26 cellular contexts compared by ENCODE assay signal in genomic region chr7:33710608-33711007, GRCh38.
DNase-seq lines count a peak whose midpoint lies in the region; ATAC-seq and TF ChIP-seq lines count a peak whose summit lies in the region.
"Had no signal": no experiment of that assay in that cellular context is flagged by ENCODE, and none has a peak within 500 bp of the region (broad histone marks: within the 10 kb centered on the region; RNA-seq: fewer than 3 reads in every experiment).

No MANE protein-coding gene starts in this region.

- H2BK120ac ChIP-seq in mesendoderm (ENCODE audit: low read depth, low read length): no peak overlapping the region

- H3K79me2 ChIP-seq in mesendoderm (ENCODE audit: control insufficient read depth, insufficient read depth, low read length): no peaks in the 10 kb centered on the region

- ATAC-seq in CD8-positive, alpha-beta T cell: no peak
- ATAC-seq: activated naive CD8-positive, alpha-beta T cell treated with anti-CD3 and anti-CD28 coated beads, Interleukin-2, amount 50 U/mL, for 24 hours; heart left ventricle; mucosa of descending colon; stimulated activated memory B cell treated with anti-CD40 and anti-IgM and Interleukin-4, amounts not matched to agents 10 μg/mL and 1 μg/mL and 100 μg/mL, for 72 hours had no signal

- H3K36me3 ChIP-seq in mesendoderm (ENCODE audit: control insufficient read depth, insufficient read depth, low read length) (no peaks in the 10 kb centered on the region), BE2C (no peaks in the 10 kb centered on the region)
- H3K36me3 ChIP-seq in CD8-positive, alpha-beta T cell (ENCODE audit: insufficient read depth, low read length): no peaks in the 10 kb centered on the region
- H3K36me3 ChIP-seq: heart left ventricle, suprapubic skin, uterus had no signal

- no peak overlapping the region for H4K8ac ChIP-seq in mesendoderm (ENCODE audit: low read depth, low read length)

- peak overlapping the region; percentile 30 for H3K56ac ChIP-seq in mesendoderm (ENCODE audit: low read length)

- DNase-seq in EH (ENCODE audit: low read depth): peak; percentile 16
- peak; percentile 29 for DNase-seq in HT1080 (ENCODE audit: low read depth)
- DNase-seq in astrocyte of the cerebellum (ENCODE audit: low read depth): peak; percentile 49
- DNase-seq in mesendoderm: peak; percentile 67
- no peak for DNase-seq in CD8-positive, alpha-beta T cell
- no peak for DNase-seq in retina
- DNase-seq in BE2C: no peak
- DNase-seq in NCI-H1417 (lab: John Stamatoyannopoulos, UW): no peak
- DNase-seq: activated B cell treated with CpG ODN at 0.5 μM for 24 hours; activated CD4-positive, alpha-beta T cell treated with anti-CD3 and anti-CD28 coated beads, Interleukin-2, amount 50 U/mL, for 48 hours; activated gamma-delta T cell; activated naive CD8-positive, alpha-beta T cell treated with anti-CD3 and anti-CD28 coated beads, Interleukin-2, amount 50 U/mL, for 24 hours; dermis blood vessel endothelial cell; GDM1; heart left ventricle; Kasumi-1; mucosa of descending colon; NCI-H524; RPMI8226; small intestine; stimulated activated CD4-positive, alpha-beta T cell treated with anti-CD3 and anti-CD28 coated beads, Interleukin-2, amount 100 ng/mL, for 24 hours; T1000; uterus had no signal

- H3K4me3 Mint-ChIP-seq in CD8-positive, alpha-beta T cell: no peak overlapping the region
- H3K4me3 Mint-ChIP-seq: activated B cell treated with CpG ODN at 0.5 μM for 24 hours; activated naive CD8-positive, alpha-beta T cell treated with anti-CD3 and anti-CD28 coated beads, Interleukin-2, amount 50 U/mL, for 24 hours; neural progenitor cell; stimulated activated memory B cell treated with anti-CD40 and anti-IgM and Interleukin-4, amounts not matched to agents 10 μg/mL and 1 μg/mL and 100 μg/mL, for 72 hours had no signal

- no peaks in the 10 kb centered on the region for H3K9me3 Mint-ChIP-seq in CD8-positive, alpha-beta T cell
- H3K9me3 Mint-ChIP-seq: activated B cell treated with CpG ODN at 0.5 μM for 24 hours; activated naive CD8-positive, alpha-beta T cell treated with anti-CD3 and anti-CD28 coated beads, Interleukin-2, amount 50 U/mL, for 24 hours; neural progenitor cell; stimulated activated memory B cell treated with anti-CD40 and anti-IgM and Interleukin-4, amounts not matched to agents 10 μg/mL and 1 μg/mL and 100 μg/mL, for 72 hours had no signal

- H2BK5ac ChIP-seq in mesendoderm (ENCODE audit: low read length): peak overlapping the region; percentile 42

- no peaks in the 10 kb centered on the region for H3K9me3 ChIP-seq in CD8-positive, alpha-beta T cell (ENCODE audit: low read length)
- no peaks in the 10 kb centered on the region for H3K9me3 ChIP-seq in BE2C
- H3K9me3 ChIP-seq: heart left ventricle, mucosa of descending colon, suprapubic skin, uterus had no signal

- peaks cover 11% of the 10 kb centered on the region for H3K4me1 ChIP-seq in mesendoderm (ENCODE audit: control insufficient read depth, low read depth, low read length)
- no peaks in the 10 kb centered on the region for H3K4me1 ChIP-seq in CD8-positive, alpha-beta T cell (ENCODE audit: insufficient read depth, low read length)
- H3K4me1 ChIP-seq in BE2C: peaks cover 5% of the 10 kb centered on the region
- H3K4me1 ChIP-seq: uterus had no signal

- H3K4me1 Mint-ChIP-seq in CD8-positive, alpha-beta T cell (ENCODE audit: low read depth): no peaks in the 10 kb centered on the region
- H3K4me1 Mint-ChIP-seq: activated B cell treated with CpG ODN at 0.5 μM for 24 hours; activated naive CD8-positive, alpha-beta T cell treated with anti-CD3 and anti-CD28 coated beads, Interleukin-2, amount 50 U/mL, for 24 hours; stimulated activated memory B cell treated with anti-CD40 and anti-IgM and Interleukin-4, amounts not matched to agents 10 μg/mL and 1 μg/mL and 100 μg/mL, for 72 hours had no signal

- H4K5ac ChIP-seq in mesendoderm (ENCODE audit: low read length): no peak overlapping the region

- H3K4me3 ChIP-seq in astrocyte of the cerebellum (ENCODE audit: low read depth, low read length) (no peak overlapping the region), mesendoderm (ENCODE audit: low read length) (no peak overlapping the region), BE2C (ENCODE audit: low read depth, low read length) (no peak overlapping the region)
- no peak overlapping the region for H3K4me3 ChIP-seq in CD8-positive, alpha-beta T cell (ENCODE audit: low read depth, low read length)
- H3K4me3 ChIP-seq: heart left ventricle, mucosa of descending colon, neural progenitor cell, suprapubic skin, uterus had no signal

- no peak overlapping the region for H3K9ac ChIP-seq in mesendoderm (ENCODE audit: low read length)
- H3K9ac ChIP-seq: neural progenitor cell had no signal

- H3K27ac Mint-ChIP-seq in CD8-positive, alpha-beta T cell: no peak overlapping the region
- H3K27ac Mint-ChIP-seq: activated B cell treated with CpG ODN at 0.5 μM for 24 hours; activated naive CD8-positive, alpha-beta T cell treated with anti-CD3 and anti-CD28 coated beads, Interleukin-2, amount 50 U/mL, for 24 hours; neural progenitor cell; stimulated activated memory B cell treated with anti-CD40 and anti-IgM and Interleukin-4, amounts not matched to agents 10 μg/mL and 1 μg/mL and 100 μg/mL, for 72 hours had no signal

- in situ Hi-C loops in astrocyte of the cerebellum (cut with HindIII; ENCODE audit: low sequenced_read_pairs): no loop called here

- CTCF ChIA-PET in CD8-positive, alpha-beta T cell (lab: Charles Lee): interaction anchor here (0.7 kb wide), 2 partner anchors 11 to 1099 kb away, joined by 3 read pairs; no protein-coding TSS in a partner anchor

- no peak overlapping the region for H3K23ac ChIP-seq in mesendoderm (ENCODE audit: low read length)

- H3K4me2 ChIP-seq in mesendoderm (ENCODE audit: low read length): no peak overlapping the region
- H3K4me2 ChIP-seq: neural progenitor cell had no signal

- no peak overlapping the region for H3K27ac ChIP-seq in mesendoderm (ENCODE audit: low read depth, low read length)
- H3K27ac ChIP-seq in CD8-positive, alpha-beta T cell (ENCODE audit: low read depth, low read length): no peak overlapping the region
- H3K27ac ChIP-seq: heart left ventricle, neural progenitor cell, suprapubic skin, uterus had no signal

- H3K27me3 ChIP-seq in mesendoderm (ENCODE audit: insufficient read depth, low read length, poor library complexity) (no peaks in the 10 kb centered on the region), BE2C (no peaks in the 10 kb centered on the region; the same call in 1 of the 2 replicates)
- no peaks in the 10 kb centered on the region for H3K27me3 ChIP-seq in CD8-positive, alpha-beta T cell (ENCODE audit: insufficient read depth, low read length)
- H3K27me3 ChIP-seq: heart left ventricle, neural progenitor cell, suprapubic skin, uterus had no signal

- H2AK5ac ChIP-seq in mesendoderm (ENCODE audit: low read length): peak overlapping the region; percentile 55

- H3K36me3 Mint-ChIP-seq in CD8-positive, alpha-beta T cell: no peaks in the 10 kb centered on the region
- H3K36me3 Mint-ChIP-seq: neural progenitor cell had no signal

- no peak overlapping the region for H3K4ac ChIP-seq in mesendoderm (ENCODE audit: low read depth, low read length)

- POLR2A ChIA-PET in CD8-positive, alpha-beta T cell (lab: Charles Lee): no interaction called here

- intact Hi-C loops in CD8-positive, alpha-beta T cell (cut with DNase I, micrococcal nuclease): no loop called here

- H3K27me3 Mint-ChIP-seq in CD8-positive, alpha-beta T cell (ENCODE audit: low read depth): no peaks in the 10 kb centered on the region
- H3K27me3 Mint-ChIP-seq: activated naive CD8-positive, alpha-beta T cell treated with anti-CD3 and anti-CD28 coated beads, Interleukin-2, amount 50 U/mL, for 24 hours had no signal

- no peak overlapping the region for H3K18ac ChIP-seq in mesendoderm (ENCODE audit: low read length)

- H3K79me1 ChIP-seq in mesendoderm (ENCODE audit: low read length): no peaks in the 10 kb centered on the region

- TF ChIP-seq CTCF in astrocyte of the cerebellum (IDR thresholded peaks at IDR 0.05; ENCODE audit: low read depth, low read length, missing control alignments) (no peak), BE2C (IDR thresholded peaks at IDR 0.05; ENCODE audit: low read depth, low read length) (no peak)
- TF ChIP-seq CTCF in CD8-positive, alpha-beta T cell (IDR thresholded peaks at IDR 0.05): no peak

- H2BK15ac ChIP-seq in mesendoderm (replicated peaks; ENCODE audit: low read depth): no peak overlapping the region

Comparison
In these comparisons a context has a peak if more than half of its experiments do, and no peak if none do; other contexts are left out.
1. DNase-seq: peak in EH (single experiment), HT1080 (single experiment), astrocyte of the cerebellum (single experiment) and mesendoderm (single experiment); none in CD8-positive, alpha-beta T cell (0 of 7), retina (single experiment), BE2C (single experiment) and NCI-H1417 (0 of 3).